ENCODE assay signal across 21 cellular contexts in genomic region chr15:23503546-23503945, GRCh38. TPM values are rescaled to one million over a fixed set of nuclear protein-coding genes. Genes with fewer than 3 reads are reported as not detected.
A peak's percentile ranks its signal among the peaks of the same experiment; 100 is the strongest.
DNase-seq lines count a peak whose midpoint lies in the region; ATAC-seq and TF ChIP-seq lines count a peak whose summit lies in the region.
"Had no signal": no experiment of that assay in that cellular context is flagged by ENCODE, and none has a peak within 500 bp of the region (broad histone marks: within the 10 kb centered on the region; RNA-seq: fewer than 3 reads in every experiment).

No MANE protein-coding gene starts in this region.

- H3K27me3 ChIP-seq in endodermal cell (ENCODE audit: control insufficient read depth, insufficient read depth, low read length, poor library complexity, severe bottlenecking): no peaks in the 10 kb centered on the region
- H3K27me3 ChIP-seq: BE2C had no signal

- H3K27me3 Mint-ChIP-seq in stimulated activated naive CD8-positive, alpha-beta T cell treated with anti-CD3 and anti-CD28 coated beads, Interleukin-15, amount 100 ng/mL, for 72 hours: no peaks in the 10 kb centered on the region
- H3K27me3 Mint-ChIP-seq in endodermal cell (ENCODE audit: insufficient read depth): no peaks in the 10 kb centered on the region
- H3K27me3 Mint-ChIP-seq: CD4-positive, CD25-positive, alpha-beta regulatory T cell had no signal

- H3K27ac ChIP-seq in endodermal cell (ENCODE audit: low read depth, low read length): no peak overlapping the region

- peak overlapping the region in 1 of 2 donors; percentile 80 for H3K27ac Mint-ChIP-seq in stimulated activated naive CD8-positive, alpha-beta T cell treated with anti-CD3 and anti-CD28 coated beads, Interleukin-15, amount 100 ng/mL, for 72 hours
- H3K27ac Mint-ChIP-seq in endodermal cell: no peak overlapping the region
- H3K27ac Mint-ChIP-seq: CD4-positive, CD25-positive, alpha-beta regulatory T cell had no signal

- in situ Hi-C loops in G401 (cut with HindIII; ENCODE audit: low sequenced_read_pairs): no loop called here

- H3K36me3 ChIP-seq in endodermal cell (ENCODE audit: control insufficient read depth, insufficient read depth, low read length): no peaks in the 10 kb centered on the region
- H3K36me3 ChIP-seq: BE2C had no signal

- H3K4me3 Mint-ChIP-seq in stimulated activated naive CD8-positive, alpha-beta T cell treated with anti-CD3 and anti-CD28 coated beads, Interleukin-15, amount 100 ng/mL, for 72 hours: peak overlapping the region in 1 of 2 donors; percentile 69
- H3K4me3 Mint-ChIP-seq in endodermal cell: no peak overlapping the region
- H3K4me3 Mint-ChIP-seq: CD4-positive, CD25-positive, alpha-beta regulatory T cell had no signal

- no peak for TF ChIP-seq CTCF in endodermal cell (conservative IDR thresholded peaks at IDR 0.05)

- ATAC-seq in stimulated activated naive CD8-positive, alpha-beta T cell treated with anti-CD3 and anti-CD28 coated beads, Interleukin-15, amount 100 ng/mL, for 72 hours: peak; percentile 85
- ATAC-seq in stimulated activated naive CD8-positive, alpha-beta T cell treated with anti-CD3 and anti-CD28 coated beads, Interleukin-15, Interleukin-2, amounts not matched to agents 100 U/mL and 50 U/mL, for 24 hours: no peak
- ATAC-seq: K562, Right ventricle myocardium inferior had no signal

- no peak overlapping the region for H3K9ac ChIP-seq in endodermal cell (ENCODE audit: extremely low read depth, low read length, poor library complexity, severe bottlenecking)

- H3K9me3 Mint-ChIP-seq in stimulated activated naive CD8-positive, alpha-beta T cell treated with anti-CD3 and anti-CD28 coated beads, Interleukin-15, amount 100 ng/mL, for 72 hours: no peaks in the 10 kb centered on the region
- peaks cover 55% of the 10 kb centered on the region for H3K9me3 Mint-ChIP-seq in endodermal cell

- 60 to 75% methylated on average over 2 to 3 of the region's 4 CpGs for WGBS in endodermal cell (ENCODE audit: insufficient coverage in 1 of 2, insufficient read length in 1 of 2), 2 experiments

- peak overlapping the region; percentile 33 for H3K4me3 ChIP-seq in endodermal cell (ENCODE audit: low read length)
- H3K4me3 ChIP-seq: K562 had no signal

- peaks cover 7% of the 10 kb centered on the region for H3K4me1 Mint-ChIP-seq in stimulated activated naive CD8-positive, alpha-beta T cell treated with anti-CD3 and anti-CD28 coated beads, Interleukin-15, amount 100 ng/mL, for 72 hours
- H3K4me1 Mint-ChIP-seq in endodermal cell: peaks cover 10% of the 10 kb centered on the region

- DNase-seq in NCI-H1417 treated with DMSO at 0.1 percent for 48 hours (lab: John Stamatoyannopoulos, UW) (peak; percentile 63), NCI-H1417 (lab: John Stamatoyannopoulos, UW) (no peak), endodermal cell (no peak), NOMO-1 treated with DMSO at 0.1 percent for 48 hours (lab: John Stamatoyannopoulos, UW; ENCODE audit: unreplicated experiment) (no peak), G401 (ENCODE audit: low spot score) (no peak), glomerular visceral epithelial cell (ENCODE audit: extremely low spot score) (no peak)
- peak in 1 of 2 donors; percentile 11 for DNase-seq in stimulated activated naive CD8-positive, alpha-beta T cell treated with anti-CD3 and anti-CD28 coated beads, Interleukin-15, amount 100 ng/mL, for 72 hours
- no peak for DNase-seq in stimulated activated naive CD8-positive, alpha-beta T cell treated with anti-CD3 and anti-CD28 coated beads, Interleukin-15, Interleukin-2, amounts not matched to agents 100 U/mL and 50 U/mL, for 24 hours
- DNase-seq: BE2C; Caco-2; CD4-positive, CD25-positive, alpha-beta regulatory T cell; DMS153; GOT3; MV-4-11; NCI-H1694; NCI-H226; SW 1271 had no signal

- peaks cover 50% of the 10 kb centered on the region for H3K9me3 ChIP-seq in endodermal cell (ENCODE audit: control insufficient read depth, low read length)
- H3K9me3 ChIP-seq: BE2C, Caco-2 had no signal

- no peaks in the 10 kb centered on the region for H3K4me1 ChIP-seq in endodermal cell (ENCODE audit: control insufficient read depth, insufficient read depth, low read length)
- H3K4me1 ChIP-seq: BE2C, Caco-2 had no signal

- peaks cover 5% of the 10 kb centered on the region for H3K36me3 Mint-ChIP-seq in endodermal cell (ENCODE audit: low read depth)
- H3K36me3 Mint-ChIP-seq: CD4-positive, CD25-positive, alpha-beta regulatory T cell had no signal

RNA-seq across cellular contexts. Expression of gene GOLGA6L2, which starts 56.5 kb away (rescaled TPM):
- not detected for total RNA-seq in endodermal cell
- not detected for polyA plus RNA-seq in endodermal cell (2013, experiment 1 of 2)
- not detected for polyA plus RNA-seq in endodermal cell (2013, experiment 2 of 2)
- total RNA-seq in G401 (2014; rRNA removed; shearing (Covaris generic)): not detected in 2 replicates
- total RNA-seq: A172; Caco-2; CD4-positive, CD25-positive, alpha-beta regulatory T cell; K562; OCI-LY7; Right ventricle myocardium inferior had no signal
- polyA plus RNA-seq: CD4-positive, CD25-positive, alpha-beta regulatory T cell; K562 had no signal
